ENCODE assay signal across 8 cellular contexts in the genomic region with DNA sequence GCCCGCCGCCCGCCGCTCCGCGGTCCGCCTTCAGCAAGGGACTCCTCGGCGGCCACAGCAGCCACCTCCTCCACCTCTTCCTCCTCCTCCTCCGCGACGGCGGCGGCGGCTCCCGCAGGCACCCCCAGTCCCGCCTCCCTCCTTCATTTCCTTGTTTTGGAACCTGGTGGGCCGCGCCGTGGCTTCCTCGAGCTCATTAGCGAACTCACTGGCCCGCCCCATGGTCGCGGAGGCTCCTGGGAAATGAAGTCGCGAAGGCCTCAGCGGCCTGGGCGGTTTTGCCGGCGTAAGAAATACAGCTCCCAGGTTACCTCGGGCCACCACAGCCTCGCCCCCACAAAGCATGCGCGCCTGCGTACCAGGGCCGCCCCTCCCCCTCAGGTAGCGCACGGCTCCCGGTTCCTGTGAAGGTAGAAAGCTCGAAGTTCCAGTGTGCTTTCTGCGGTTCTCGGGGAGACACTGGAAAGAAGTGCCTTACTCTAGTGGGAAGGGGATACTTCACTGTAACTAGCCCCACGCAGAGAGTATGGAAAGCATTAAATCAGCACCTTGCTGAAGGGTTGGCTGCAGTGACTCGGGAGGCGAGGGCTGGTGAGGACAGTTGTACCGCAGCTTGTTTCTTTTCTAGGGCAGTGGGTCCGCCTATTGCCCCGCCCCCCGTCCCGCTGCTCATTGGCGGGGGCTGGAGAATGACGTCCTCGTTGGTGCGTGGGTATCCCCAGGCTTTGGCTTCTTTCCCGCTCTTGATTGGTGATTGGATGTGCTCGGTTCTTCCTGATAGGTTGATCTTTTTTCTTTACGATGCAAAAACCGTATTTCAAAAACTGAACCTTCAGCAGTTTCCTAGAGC. TPM values are rescaled to one million over a fixed set of nuclear protein-coding genes. Genes with fewer than 3 reads are reported as not detected.
DNase-seq lines count a peak whose midpoint lies in the region; ATAC-seq and TF ChIP-seq lines count a peak whose summit lies in the region.

A gene (minus strand): TSS at position 210 of the 850 bp plus-strand sequence. CDS start 333 bp downstream, outside the sequence.

- ATAC-seq in GM21737 (IDR thresholded peaks at IDR 0.05; ENCODE audit: unreplicated experiment): peak; percentile 71
- peak; percentile 83 to 86 for ATAC-seq in activated T-cell treated with anti-CD3 and anti-CD28 coated beads, Interleukin-2, amount 50 U/mL, for 72 hours (replicated peaks in 1 of 2)

- H3K27ac Mint-ChIP-seq in activated T-cell treated with anti-CD3 and anti-CD28 coated beads, Interleukin-2, amount 50 U/mL, for 72 hours: peak within 1 kb of the TSS; percentile 63

- H3K27me3 ChIP-seq in KMS-11 (ENCODE audit: insufficient read depth, low read depth) (no peaks in the 10 kb centered on the region), Peyer's patch (no peaks in the 10 kb centered on the region), esophagus muscularis mucosa (no peaks in the 10 kb centered on the region), muscle layer of duodenum (ENCODE audit: low read depth, low read length) (no peaks in the 10 kb centered on the region)

- H3K4me1 Mint-ChIP-seq in activated T-cell treated with anti-CD3 and anti-CD28 coated beads, Interleukin-2, amount 50 U/mL, for 72 hours (ENCODE audit: low read depth): peaks cover 36% of the 10 kb centered on the region

- no peaks in the 10 kb centered on the region for H4K20me1 ChIP-seq in KMS-11 (ENCODE audit: insufficient read depth)

- H3K4me1 ChIP-seq in KMS-11 (ENCODE audit: low read depth, poor library complexity, severe bottlenecking) (peaks cover 22% of the 10 kb centered on the region), Peyer's patch (peaks cover 0 to 21% (median 3%) of the 10 kb centered on the region in 4 donors), esophagus muscularis mucosa (peaks cover 14 to 20% (median 19%) of the 10 kb centered on the region in 4 donors), muscle layer of duodenum (ENCODE audit: control insufficient read depth in 1 of 2, insufficient read depth in 2 of 2, low read length in 2 of 2) (peaks cover 0 to 8% of the 10 kb centered on the region in 2 donors)

- peaks cover 23% of the 10 kb centered on the region; the same call in 1 of the 2 replicates for H3K79me2 ChIP-seq in KMS-11 (ENCODE audit: insufficient read depth, low read depth)

- no peaks in the 10 kb centered on the region for H3K36me3 ChIP-seq in KMS-11 (ENCODE audit: insufficient read depth)
- H3K36me3 ChIP-seq in Peyer's patch: no peaks in the 10 kb centered on the region
- no peaks in the 10 kb centered on the region for H3K36me3 ChIP-seq in esophagus muscularis mucosa
- H3K36me3 ChIP-seq in muscle layer of duodenum (ENCODE audit: control insufficient read depth in 1 of 2, insufficient read depth in 2 of 2, low read length in 2 of 2): no peaks in the 10 kb centered on the region

- DNase-seq in DMS53 treated with DMSO at 0.1 percent for 48 hours (lab: John Stamatoyannopoulos, UW; ENCODE audit: unreplicated experiment): peak; percentile 95
- peak; percentile 98 to 100 (median 99) for DNase-seq in Peyer's patch
- peak; percentile 98 for DNase-seq in activated T-cell treated with anti-CD3 and anti-CD28 coated beads, Interleukin-2, amount 50 U/mL, for 72 hours
- DNase-seq in esophagus muscularis mucosa (ENCODE audit: extremely low spot score): peak; percentile 99
- peak; percentile 98 for DNase-seq in stimulated activated CD8-positive, alpha-beta memory T cell treated with anti-CD3 and anti-CD28 coated beads, Interleukin-7, amount 100 ng/mL, for 4 hours (ENCODE audit: low read depth in 2 of 2)

- H3K27me3 Mint-ChIP-seq in activated T-cell treated with anti-CD3 and anti-CD28 coated beads, Interleukin-2, amount 50 U/mL, for 72 hours (ENCODE audit: low read depth): no peaks in the 10 kb centered on the region

- TF ChIP-seq EP300 in esophagus muscularis mucosa (IDR thresholded peaks at IDR 0.05): no peak

- H2AFZ ChIP-seq in KMS-11 (ENCODE audit: low read depth): peak within 1 kb of the TSS; percentile 57

- peak within 1 kb of the TSS; percentile 96 to 100 for H3K4me3 Mint-ChIP-seq in activated T-cell treated with anti-CD3 and anti-CD28 coated beads, Interleukin-2, amount 50 U/mL, for 72 hours

- TF ChIP-seq CTCF in KMS-11 (conservative IDR thresholded peaks at IDR 0.05; ENCODE audit: low read depth, low read length) (no peak), Peyer's patch (IDR thresholded peaks at IDR 0.05) (peak in 2 of 6 experiments; percentile 3 to 10), esophagus muscularis mucosa (IDR thresholded peaks at IDR 0.05) (no peak)

- intact Hi-C loops in esophagus muscularis mucosa (cut with DNase I): loop anchor here (2.0 to 5.0 kb wide), 2 partner anchors 59 to 142 kb away; a partner anchor contains a TSS

- H3K9me3 Mint-ChIP-seq in activated T-cell treated with anti-CD3 and anti-CD28 coated beads, Interleukin-2, amount 50 U/mL, for 72 hours: no peaks in the 10 kb centered on the region

- H3K36me3 Mint-ChIP-seq in activated T-cell treated with anti-CD3 and anti-CD28 coated beads, Interleukin-2, amount 50 U/mL, for 72 hours (ENCODE audit: insufficient read depth in 2 of 2): peaks cover 1% of the 10 kb centered on the region in 2 donors

- TF ChIP-seq POLR2A in Peyer's patch (IDR thresholded peaks at IDR 0.05): peak; percentile 88 to 90
- peak; percentile 48 for TF ChIP-seq POLR2A in esophagus muscularis mucosa (IDR thresholded peaks at IDR 0.05; ENCODE audit: low read depth)

- no peak within 1 kb of the TSS for H3K4me3 ChIP-seq in KMS-11 (IDR thresholded peaks at IDR 0.05; ENCODE audit: insufficient read depth, low read depth, low read length)
- peak within 1 kb of the TSS; percentile 73 to 99 (median 88) for H3K4me3 ChIP-seq in Peyer's patch
- H3K4me3 ChIP-seq in esophagus muscularis mucosa: peak within 1 kb of the TSS; percentile 85 to 99 (median 93)
- peak within 1 kb of the TSS; percentile 89 to 93 for H3K4me3 ChIP-seq in muscle layer of duodenum (ENCODE audit: low read depth in 1 of 2, low read length in 2 of 2)

- 1% methylated on average over 39 of the region's 59 CpGs for WGBS in esophagus muscularis mucosa

- H3K9ac ChIP-seq in KMS-11: peak within 1 kb of the TSS; percentile 90

- H3K27ac ChIP-seq in KMS-11: peak within 1 kb of the TSS; percentile 97
- H3K27ac ChIP-seq in Peyer's patch: peak within 1 kb of the TSS; percentile 93 to 98 (median 97)
- peak within 1 kb of the TSS; percentile 94 to 98 (median 96) for H3K27ac ChIP-seq in esophagus muscularis mucosa (replicated peaks in 1 of 4)
- peak within 1 kb of the TSS; percentile 95 for H3K27ac ChIP-seq in muscle layer of duodenum (ENCODE audit: low read length)

- H3K4me2 ChIP-seq in KMS-11: peak within 1 kb of the TSS; percentile 69

- H3K9me3 ChIP-seq in Peyer's patch: no peaks in the 10 kb centered on the region
- H3K9me3 ChIP-seq in esophagus muscularis mucosa: no peaks in the 10 kb centered on the region
- H3K9me3 ChIP-seq in muscle layer of duodenum (ENCODE audit: control insufficient read depth in 1 of 2, low read length in 2 of 2): no peaks in the 10 kb centered on the region

RNA-seq across cellular contexts. Expression of the gene that starts here (rescaled TPM):
- total RNA-seq in Peyer's patch: 10 to 100 TPM; 10.5 to 14.6 (median 12.9) TPM
- total RNA-seq in activated T-cell treated with anti-CD3 and anti-CD28 coated beads, Interleukin-2, amount 50 U/mL, for 72 hours: 10 to 100 TPM; 31.9 to 34.0 TPM
- total RNA-seq in esophagus muscularis mucosa: 10 to 100 TPM; 12.0 to 15.0 (median 13.6) TPM
